ENCODE assay signal across 9 cellular contexts in the genomic region with DNA sequence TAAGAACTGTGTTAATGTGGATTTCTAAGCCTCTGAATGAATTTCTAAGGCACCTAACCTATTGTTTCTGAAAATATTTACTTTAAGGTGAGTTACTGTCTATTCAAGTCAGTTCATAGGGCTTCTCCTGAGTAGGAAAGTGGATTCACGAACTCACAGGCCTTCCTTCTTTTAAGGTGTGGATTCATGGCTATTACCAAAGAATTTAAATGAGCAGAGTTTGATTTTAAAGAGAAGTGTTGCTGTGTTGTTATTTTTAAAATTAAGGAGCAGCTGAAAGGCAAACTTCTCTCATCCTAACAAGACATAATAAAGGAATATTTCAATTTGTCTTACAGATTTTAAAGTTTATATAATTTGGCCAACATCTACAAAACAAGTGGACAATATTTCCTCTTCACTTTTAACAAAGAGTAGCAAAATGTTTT. TPM values are rescaled to one million over a fixed set of nuclear protein-coding genes. Genes with fewer than 3 reads are reported as not detected.
A peak's percentile ranks its signal among the peaks of the same experiment; 100 is the strongest.
DNase-seq lines count a peak whose midpoint lies in the region; ATAC-seq and TF ChIP-seq lines count a peak whose summit lies in the region.
"Had no signal": no experiment of that assay in that cellular context is flagged by ENCODE, and none has a peak within 500 bp of the region (broad histone marks: within the 10 kb centered on the region; RNA-seq: fewer than 3 reads in every experiment).

No MANE protein-coding gene starts in this region.

- H3K4me3 ChIP-seq in GM12864 (ENCODE audit: low read depth, low read length): peak overlapping the region; percentile 71
- peak overlapping the region; percentile 92 to 99 for H3K4me3 ChIP-seq in SK-N-SH (ENCODE audit: low read depth in 2 of 2, low read length in 1 of 2)
- peak overlapping the region; percentile 86 for H3K4me3 ChIP-seq in iPS-20b (ENCODE audit: low read length)

- H3K4me2 ChIP-seq in SK-N-SH: peak overlapping the region; percentile 92

- no peaks in the 10 kb centered on the region for H3K27me3 ChIP-seq in SK-N-SH (ENCODE audit: insufficient read depth)
- no peaks in the 10 kb centered on the region for H3K27me3 ChIP-seq in iPS-20b (ENCODE audit: insufficient read depth, low read length)

- H3K9me3 ChIP-seq in SK-N-SH (no peaks in the 10 kb centered on the region), iPS-20b (ENCODE audit: insufficient read depth, low read depth, low read length) (no peaks in the 10 kb centered on the region)

- no peak for DNase-seq in GM12864 (ENCODE audit: low read depth)
- DNase-seq in SK-N-SH: no peak
- no peak for DNase-seq in activated T-helper 2 cell treated with anti-CD3 and anti-CD28 coated beads, Interferon-gamma antibody, Interleukin-2, Interleukin-4, amounts not matched to agents 10 μg/mL and 5 μg/mL and 100 μg/mL, durations not matched to agents 14 hours and 24 hours and 36 hours (ENCODE audit: low spot score)
- no peak for DNase-seq in inferior parietal cortex (ENCODE audit: extremely low spot score)
- no peak for DNase-seq in GM19240 (ENCODE audit: insufficient read length, low spot score)
- no peak for DNase-seq in putamen (ENCODE audit: low spot score)

- POLR2A ChIA-PET in SK-N-SH (lab: Yijun Ruan, JAX): interaction anchor here (0.7 to 3.1 kb wide), 7 partner anchors 14 to 317 kb away, joined by 3 to 34 read pairs (median 5); a partner anchor contains a TSS

- peaks cover 12 to 13% of the 10 kb centered on the region in 2 experiments for H3K36me3 ChIP-seq in SK-N-SH (replicated peaks in 1 of 2; ENCODE audit: control insufficient read depth in 1 of 2, insufficient read depth in 2 of 2, low read length in 1 of 2)
- H3K36me3 ChIP-seq in iPS-20b (ENCODE audit: insufficient read depth, low read depth, low read length): peaks cover 9% of the 10 kb centered on the region; the same call in 1 of the 2 replicates

- no peaks in the 10 kb centered on the region for H3K27me3 Mint-ChIP-seq in activated T-helper 2 cell treated with anti-CD3 and anti-CD28 coated beads, Interferon-gamma antibody, Interleukin-2, Interleukin-4, amounts not matched to agents 10 μg/mL and 5 μg/mL and 100 μg/mL, durations not matched to agents 14 hours and 24 hours and 36 hours (ENCODE audit: low read depth)

- intact Hi-C loops in activated T-helper 2 cell treated with anti-CD3 and anti-CD28 coated beads, Interferon-gamma antibody, Interleukin-2, Interleukin-4, amounts not matched to agents 10 μg/mL and 5 μg/mL and 100 μg/mL, durations not matched to agents 14 hours and 24 hours and 36 hours (cut with micrococcal nuclease): loop anchor here (1.0 to 5.0 kb wide), 3 partner anchors 25 to 317 kb away; a partner anchor contains a TSS

- peaks cover 3% of the 10 kb centered on the region; the same call in 1 of the 2 replicates for H4K20me1 ChIP-seq in SK-N-SH (ENCODE audit: insufficient read depth)

- 0% methylated on average over 1 of the region's 1 CpG for WGBS in SK-N-SH (ENCODE audit: low lambda C conversion rate)

- H3K27ac ChIP-seq in SK-N-SH (ENCODE audit: low read depth in 2 of 2, low read length in 1 of 2) (peak overlapping the region; percentile 92 to 97), iPS-20b (ENCODE audit: low read length) (peak overlapping the region; percentile 91)

- H3K9me2 ChIP-seq in SK-N-SH: no peaks in the 10 kb centered on the region

- no peak overlapping the region for H3K27ac Mint-ChIP-seq in activated T-helper 2 cell treated with anti-CD3 and anti-CD28 coated beads, Interferon-gamma antibody, Interleukin-2, Interleukin-4, amounts not matched to agents 10 μg/mL and 5 μg/mL and 100 μg/mL, durations not matched to agents 14 hours and 24 hours and 36 hours
- H3K27ac Mint-ChIP-seq: nephron had no signal

- H3K4me3 Mint-ChIP-seq in activated T-helper 2 cell treated with anti-CD3 and anti-CD28 coated beads, Interferon-gamma antibody, Interleukin-2, Interleukin-4, amounts not matched to agents 10 μg/mL and 5 μg/mL and 100 μg/mL, durations not matched to agents 14 hours and 24 hours and 36 hours (ENCODE audit: low read depth): no peak overlapping the region
- H3K4me3 Mint-ChIP-seq: nephron had no signal

- TF ChIP-seq CTCF in GM12864 (IDR thresholded peaks at IDR 0.05; ENCODE audit: low read depth, low read length, missing control alignments) (no peak), SK-N-SH (IDR thresholded peaks at IDR 0.05) (no peak)

- no peaks in the 10 kb centered on the region for H3K9me3 Mint-ChIP-seq in activated T-helper 2 cell treated with anti-CD3 and anti-CD28 coated beads, Interferon-gamma antibody, Interleukin-2, Interleukin-4, amounts not matched to agents 10 μg/mL and 5 μg/mL and 100 μg/mL, durations not matched to agents 14 hours and 24 hours and 36 hours
- H3K9me3 Mint-ChIP-seq: nephron had no signal

- peaks cover 34% of the 10 kb centered on the region for H3K4me1 Mint-ChIP-seq in activated T-helper 2 cell treated with anti-CD3 and anti-CD28 coated beads, Interferon-gamma antibody, Interleukin-2, Interleukin-4, amounts not matched to agents 10 μg/mL and 5 μg/mL and 100 μg/mL, durations not matched to agents 14 hours and 24 hours and 36 hours (ENCODE audit: low read depth)
- H3K4me1 Mint-ChIP-seq: nephron had no signal

- H3K9ac ChIP-seq in SK-N-SH: peak overlapping the region; percentile 89
- peak overlapping the region; percentile 96 for H3K9ac ChIP-seq in iPS-20b (ENCODE audit: low read depth, low read length)

- CTCF ChIA-PET in SK-N-SH (lab: Yijun Ruan, JAX): interaction anchor here (1.5 to 7.0 kb wide), 4 partner anchors 13 to 37 kb away, joined by 5 to 52 read pairs (median 22); no protein-coding TSS in a partner anchor

- TF ChIP-seq EP300 in SK-N-SH (IDR thresholded peaks at IDR 0.05; ENCODE audit: borderline replicate concordance in 1 of 2, low read depth in 1 of 2, low read length in 1 of 2): no peak

- peaks cover 21% of the 10 kb centered on the region for H3K36me3 Mint-ChIP-seq in activated T-helper 2 cell treated with anti-CD3 and anti-CD28 coated beads, Interferon-gamma antibody, Interleukin-2, Interleukin-4, amounts not matched to agents 10 μg/mL and 5 μg/mL and 100 μg/mL, durations not matched to agents 14 hours and 24 hours and 36 hours (ENCODE audit: low read depth)

- H3K79me2 ChIP-seq in SK-N-SH (ENCODE audit: insufficient read depth): peaks cover 67% of the 10 kb centered on the region

- peak overlapping the region; percentile 52 for H2AFZ ChIP-seq in SK-N-SH (ENCODE audit: low read depth)

- peak; percentile 32 for ATAC-seq in HG02678 (IDR thresholded peaks at IDR 0.05; ENCODE audit: unreplicated experiment)

- H3F3A ChIP-seq in SK-N-SH (replicated peaks; ENCODE audit: insufficient read depth): peaks cover 8% of the 10 kb centered on the region

- H3K4me1 ChIP-seq in SK-N-SH (ENCODE audit: control insufficient read depth in 1 of 2, insufficient read depth in 2 of 2, low read depth in 1 of 2, low read length in 1 of 2) (peaks cover 19 to 32% of the 10 kb centered on the region in 2 experiments; a peak in 3 of 4 replicates), iPS-20b (ENCODE audit: insufficient read depth, low read length) (peaks cover 33% of the 10 kb centered on the region)

- no peak for TF ChIP-seq RAD21 in SK-N-SH (IDR thresholded peaks at IDR 0.05; ENCODE audit: low read length)

TF ChIP-seq in SK-N-SH, 30 proteins besides CTCF, POLR2A, EP300 and RAD21 (continues in another document):
- TF ChIP-seq, protein P1, sequence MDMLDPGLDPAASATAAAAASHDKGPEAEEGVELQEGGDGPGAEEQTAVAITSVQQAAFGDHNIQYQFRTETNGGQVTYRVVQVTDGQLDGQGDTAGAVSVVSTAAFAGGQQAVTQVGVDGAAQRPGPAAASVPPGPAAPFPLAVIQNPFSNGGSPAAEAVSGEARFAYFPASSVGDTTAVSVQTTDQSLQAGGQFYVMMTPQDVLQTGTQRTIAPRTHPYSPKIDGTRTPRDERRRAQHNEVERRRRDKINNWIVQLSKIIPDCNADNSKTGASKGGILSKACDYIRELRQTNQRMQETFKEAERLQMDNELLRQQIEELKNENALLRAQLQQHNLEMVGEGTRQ (IDR thresholded peaks at IDR 0.05; ENCODE audit: borderline replicate concordance, low read depth, low read length): no peak
- TF ChIP-seq NFIC (IDR thresholded peaks at IDR 0.05; ENCODE audit: borderline replicate concordance) (no peak), SMC3 (IDR thresholded peaks at IDR 0.05; ENCODE audit: low read depth, low read length) (no peak)
- TF ChIP-seq, protein P2, sequence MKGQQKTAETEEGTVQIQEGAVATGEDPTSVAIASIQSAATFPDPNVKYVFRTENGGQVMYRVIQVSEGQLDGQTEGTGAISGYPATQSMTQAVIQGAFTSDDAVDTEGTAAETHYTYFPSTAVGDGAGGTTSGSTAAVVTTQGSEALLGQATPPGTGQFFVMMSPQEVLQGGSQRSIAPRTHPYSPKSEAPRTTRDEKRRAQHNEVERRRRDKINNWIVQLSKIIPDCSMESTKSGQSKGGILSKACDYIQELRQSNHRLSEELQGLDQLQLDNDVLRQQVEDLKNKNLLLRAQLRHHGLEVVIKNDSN (IDR thresholded peaks at IDR 0.05; ENCODE audit: borderline replicate concordance, low read depth): no peak

RNA-seq across cellular contexts. Expression of a gene that starts 0.4 kb away (rescaled TPM):
- 29.1 and 44.5 TPM in 2 replicates for polyA plus RNA-seq in SK-N-SH (2012; rRNA removed)
- polyA plus RNA-seq in SK-N-SH (2012; cell fraction: cytosol; rRNA removed): 26.3 and 28.2 TPM in 2 replicates
- polyA plus RNA-seq in SK-N-SH (2012; cell fraction: nucleus; rRNA removed): 83.0 and 97.0 TPM in 2 replicates
- total RNA-seq in activated T-helper 2 cell treated with anti-CD3 and anti-CD28 coated beads, Interferon-gamma antibody, Interleukin-2, Interleukin-4, amounts not matched to agents 10 μg/mL and 5 μg/mL and 100 μg/mL, durations not matched to agents 14 hours and 24 hours and 36 hours: 17.5 and 18.0 TPM in 2 replicates

RNA-seq across cellular contexts. Expression of a gene that starts 25.4 kb away (rescaled TPM):
- 27.9 and 31.7 TPM in 2 replicates for polyA plus RNA-seq in SK-N-SH (2012; rRNA removed)
- polyA plus RNA-seq in SK-N-SH (2012; cell fraction: cytosol; rRNA removed): 26.8 and 27.8 TPM in 2 replicates
- 13.0 and 19.1 TPM in 2 replicates for polyA plus RNA-seq in SK-N-SH (2012; cell fraction: nucleus; rRNA removed)
- total RNA-seq in activated T-helper 2 cell treated with anti-CD3 and anti-CD28 coated beads, Interferon-gamma antibody, Interleukin-2, Interleukin-4, amounts not matched to agents 10 μg/mL and 5 μg/mL and 100 μg/mL, durations not matched to agents 14 hours and 24 hours and 36 hours: 41.1 and 42.3 TPM in 2 replicates
